Comparison of ENCODE assay signal across 13 cellular contexts in genomic region chrX:66233206-66233605, GRCh38.
"Had no signal": no experiment of that assay in that cellular context is flagged by ENCODE, and none has a peak within 500 bp of the region (broad histone marks: within the 10 kb centered on the region; RNA-seq: fewer than 3 reads in every experiment).

No MANE protein-coding gene starts in this region.

- DNase-seq: effector memory CD8-positive, alpha-beta T cell; esophagus squamous epithelium; foreskin fibroblast; mammary epithelial cell; stimulated activated CD4-positive, alpha-beta T cell treated with anti-CD3 and anti-CD28 coated beads, Interleukin-2, amount 100 ng/mL, for 48 hours; stimulated activated naive CD4-positive, alpha-beta T cell treated with Interleukin-2 at 50 U/mL for 16 hours; thyroid gland had no signal

- H3K4me1 ChIP-seq: esophagus squamous epithelium, right atrium auricular region, suprapubic skin, thyroid gland had no signal

- ATAC-seq: effector memory CD8-positive, alpha-beta T cell; left lobe of liver had no signal

- H3K27me3 ChIP-seq: esophagus squamous epithelium, hepatocyte, neutrophil, right atrium auricular region, suprapubic skin, thyroid gland had no signal

- H3K36me3 ChIP-seq: esophagus squamous epithelium, neutrophil, right atrium auricular region, suprapubic skin, thyroid gland had no signal

- H3K4me3 ChIP-seq: esophagus squamous epithelium, hepatocyte, right atrium auricular region, smooth muscle cell, suprapubic skin, thyroid gland had no signal

- H3K27ac ChIP-seq: esophagus squamous epithelium, hepatocyte, neutrophil, right atrium auricular region, suprapubic skin, thyroid gland had no signal

- H3K9me3 ChIP-seq: neutrophil, thyroid gland had no signal
